In the genomic region with DNA sequence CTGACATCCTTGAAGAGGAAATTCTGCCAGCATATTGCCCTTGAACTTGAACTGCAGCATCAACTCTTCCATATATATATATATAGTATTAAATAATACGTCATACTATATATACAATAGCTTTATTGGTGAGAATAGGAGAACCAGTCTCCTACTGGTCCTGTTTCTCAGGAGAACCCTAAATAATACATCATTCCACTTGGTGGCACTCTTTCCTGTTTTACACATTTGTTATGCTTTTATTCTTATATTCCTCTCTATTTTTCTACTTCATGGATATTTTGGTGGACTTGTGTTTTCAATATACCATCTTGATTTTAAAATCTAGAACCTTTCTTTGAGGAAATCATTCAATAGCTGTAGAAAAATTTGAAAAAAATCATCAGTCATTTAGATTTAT, we compare ENCODE assay signal across 13 cellular contexts.
DNase-seq lines count a peak whose midpoint lies in the region; ATAC-seq, FAIRE-seq and TF ChIP-seq lines count a peak whose summit lies in the region.
"Had no signal": no experiment of that assay in that cellular context is flagged by ENCODE, and none has a peak within 500 bp of the region (broad histone marks: within the 10 kb centered on the region; RNA-seq: fewer than 3 reads in every experiment).

No MANE protein-coding gene starts in this region.

- no peak for FAIRE-seq in urothelium cell line (lab: Jason Lieb, UNC)

- no peak overlapping the region for H3K4me3 Mint-ChIP-seq in glutamatergic neuron (ENCODE audit: unreplicated experiment)
- H3K4me3 Mint-ChIP-seq: activated naive CD8-positive, alpha-beta T cell treated with anti-CD3 and anti-CD28 coated beads for 36 hours; T-helper 2 cell treated with Interferon-gamma antibody and Interleukin-4, amounts not matched to agents 5 μg/mL and 100 μg/mL, for 36 hours had no signal

- H3K27ac ChIP-seq in 22Rv1 = no peak overlapping the region
- H3K27ac ChIP-seq: tibial nerve had no signal

- no peaks in the 10 kb centered on the region for H3K9me3 Mint-ChIP-seq in glutamatergic neuron (ENCODE audit: unreplicated experiment)
- H3K9me3 Mint-ChIP-seq: T-helper 2 cell treated with Interferon-gamma antibody and Interleukin-4, amounts not matched to agents 5 μg/mL and 100 μg/mL, for 36 hours had no signal

- ATAC-seq in HG02973 (IDR thresholded peaks at IDR 0.05; ENCODE audit: unreplicated experiment) = no peak

- TF ChIP-seq CTCF in 22Rv1 (IDR thresholded peaks at IDR 0.05) = peak; percentile 24
- peak; percentile 6 for TF ChIP-seq CTCF in GM12873 (IDR thresholded peaks at IDR 0.05; ENCODE audit: insufficient read depth, low read depth, low read length, missing control alignments)
- peak; percentile 18 for TF ChIP-seq CTCF in glutamatergic neuron (IDR thresholded peaks at IDR 0.05; ENCODE audit: partially characterized antibody, unreplicated experiment)

- DNase-seq in SW480 (ENCODE audit: low spot score) (peak; percentile 22), glutamatergic neuron (no peak), urothelium cell line (ENCODE audit: low spot score) (no peak), NOMO-1 treated with dmso at 0.1 percent for 144 hours (lab: John Stamatoyannopoulos, UW; ENCODE audit: unreplicated experiment) (no peak), MV-4-11 (lab: John Stamatoyannopoulos, UW) (no peak)
- DNase-seq: activated naive CD8-positive, alpha-beta T cell treated with anti-CD3 and anti-CD28 coated beads for 36 hours; C1 segment of cervical spinal cord; hypothalamus had no signal

- H3K36me3 Mint-ChIP-seq in glutamatergic neuron (ENCODE audit: unreplicated experiment) = no peaks in the 10 kb centered on the region
- H3K36me3 Mint-ChIP-seq: activated naive CD8-positive, alpha-beta T cell treated with anti-CD3 and anti-CD28 coated beads for 36 hours had no signal

- H3K4me1 Mint-ChIP-seq in glutamatergic neuron (ENCODE audit: low read depth, unreplicated experiment) = no peaks in the 10 kb centered on the region
- H3K4me1 Mint-ChIP-seq: activated naive CD8-positive, alpha-beta T cell treated with anti-CD3 and anti-CD28 coated beads for 36 hours had no signal

- H3K27me3 Mint-ChIP-seq in glutamatergic neuron (ENCODE audit: unreplicated experiment) = no peaks in the 10 kb centered on the region
- H3K27me3 Mint-ChIP-seq: activated naive CD8-positive, alpha-beta T cell treated with anti-CD3 and anti-CD28 coated beads for 36 hours had no signal

- no peak overlapping the region for H3K27ac Mint-ChIP-seq in glutamatergic neuron (ENCODE audit: unreplicated experiment)
- H3K27ac Mint-ChIP-seq: activated naive CD8-positive, alpha-beta T cell treated with anti-CD3 and anti-CD28 coated beads for 36 hours; T-helper 2 cell treated with Interferon-gamma antibody and Interleukin-4, amounts not matched to agents 5 μg/mL and 100 μg/mL, for 36 hours had no signal
